8 cellular contexts compared by ENCODE assay signal in the genomic region with DNA sequence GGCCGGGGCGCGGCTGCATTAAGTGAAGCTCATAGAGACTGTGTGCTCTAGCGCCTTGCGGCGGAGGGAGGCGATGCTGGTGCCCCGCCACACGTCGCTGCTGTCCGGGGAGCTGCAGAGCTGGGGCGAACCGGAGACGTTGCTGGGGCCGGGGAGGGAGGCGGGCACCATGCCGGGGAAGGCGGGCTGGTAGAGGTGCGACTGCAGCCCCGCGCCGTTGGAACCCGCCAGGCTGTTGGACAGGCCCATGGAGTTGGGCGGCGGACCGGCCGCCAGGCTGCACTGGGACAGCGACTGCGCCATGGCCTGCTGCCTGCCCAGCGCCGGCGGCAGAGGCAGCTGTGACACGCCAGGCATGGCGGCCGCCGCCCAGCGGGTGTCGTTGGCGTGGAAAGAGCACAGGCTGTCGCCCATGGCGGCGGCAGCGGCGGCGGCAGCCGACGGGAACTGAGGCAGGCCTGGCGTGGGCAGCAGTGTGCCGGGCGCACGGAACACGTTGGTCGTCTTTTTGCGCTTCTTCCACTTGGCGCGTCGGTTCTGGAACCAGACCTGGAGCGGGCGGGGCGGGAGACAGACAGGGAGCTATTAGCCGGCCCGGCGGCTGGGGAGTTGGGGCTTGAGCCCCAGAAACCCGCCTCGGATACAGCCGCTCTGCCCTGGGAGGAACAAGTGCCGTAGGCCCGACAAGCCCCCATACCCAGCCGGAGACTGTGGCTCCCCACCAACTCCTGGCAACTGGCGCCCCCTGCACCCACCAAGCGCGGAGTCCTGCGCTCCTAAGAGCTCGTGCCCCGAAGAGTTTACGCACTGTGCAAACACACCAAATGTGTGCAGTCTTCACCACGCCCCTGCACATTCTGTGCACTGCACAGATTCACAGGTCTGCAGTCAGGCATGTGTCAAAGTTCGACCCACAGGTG. TPM values are rescaled to one million over a fixed set of nuclear protein-coding genes. Genes with fewer than 3 reads are reported as not detected.
DNase-seq lines count a peak whose midpoint lies in the region; ATAC-seq and TF ChIP-seq lines count a peak whose summit lies in the region.

No MANE protein-coding gene starts in this region.

- peak overlapping the region; percentile 42 for H2AFZ ChIP-seq in HCT116 (ENCODE audit: low read depth, low read length, poor library complexity, severe bottlenecking)

- H3K9ac ChIP-seq in HCT116 (ENCODE audit: low read length) (peak overlapping the region; percentile 61), endodermal cell (ENCODE audit: extremely low read depth, low read length, poor library complexity, severe bottlenecking) (no peak overlapping the region)

- no peaks in the 10 kb centered on the region for H3K36me3 Mint-ChIP-seq in endodermal cell (ENCODE audit: low read depth)
- H3K36me3 Mint-ChIP-seq in natural killer cell = peaks cover 12% of the 10 kb centered on the region

- H3K4me1 ChIP-seq in HCT116 (ENCODE audit: control insufficient read depth in 1 of 2, insufficient read depth in 2 of 2, low read length in 2 of 2) (peaks cover 4 to 14% of the 10 kb centered on the region in 2 experiments; a peak in 2 of 4 replicates), endodermal cell (ENCODE audit: control insufficient read depth, insufficient read depth, low read length) (peaks cover 5% of the 10 kb centered on the region)

- TF ChIP-seq RAD21 in HCT116 (IDR thresholded peaks at IDR 0.05; ENCODE audit: low read depth) = no peak; the same call in 1 of the 2 replicates

- POLR2A ChIA-PET in HCT116 (lab: Charles Lee) = no interaction called here

- peak overlapping the region; percentile 67 for H3K4me3 ChIP-seq in GM12865 (ENCODE audit: low read depth, low read length)
- H3K4me3 ChIP-seq in HCT116 (replicated peaks in 1 of 2; ENCODE audit: low read depth in 1 of 2, low read length in 2 of 2) = peak overlapping the region; percentile 51 to 69
- peak overlapping the region; percentile 50 for H3K4me3 ChIP-seq in LNCaP clone FGC (ENCODE audit: low read depth, low read length)
- peak overlapping the region; percentile 70 for H3K4me3 ChIP-seq in endodermal cell (ENCODE audit: low read length)

- H3K27me3 ChIP-seq in HCT116 (ENCODE audit: insufficient read depth, low read length) (no peaks in the 10 kb centered on the region), endodermal cell (ENCODE audit: control insufficient read depth, insufficient read depth, low read length, poor library complexity, severe bottlenecking) (peaks cover 100% of the 10 kb centered on the region)

- BruUV-seq in HCT116 (replicated peaks; lab: Mats Ljungman, UMichigan) = no TSS peak

- H4K20me1 ChIP-seq in HCT116 (ENCODE audit: insufficient read depth) = no peaks in the 10 kb centered on the region

- H3K4me1 Mint-ChIP-seq in endodermal cell (peaks cover 6% of the 10 kb centered on the region), natural killer cell (peaks cover 15 to 25% of the 10 kb centered on the region in 2 donors)

- no peaks in the 10 kb centered on the region for H3K9me2 ChIP-seq in HCT116 (ENCODE audit: insufficient read depth)

- intact Hi-C loops in HCT116 (cut with micrococcal nuclease) = no loop called here
- intact Hi-C loops in natural killer cell (cut with micrococcal nuclease) = no loop called here

- H3K27ac ChIP-seq in HCT116 (ENCODE audit: low read depth, low read length) (peak overlapping the region; percentile 81), endodermal cell (ENCODE audit: low read depth, low read length) (no peak overlapping the region)

- H3K79me2 ChIP-seq in HCT116 (ENCODE audit: insufficient read depth, low read length) = no peaks in the 10 kb centered on the region

- H3K27ac Mint-ChIP-seq in endodermal cell (no peak overlapping the region), natural killer cell (no peak overlapping the region)

- no peaks in the 10 kb centered on the region for H3K9me3 ChIP-seq in HCT116 (ENCODE audit: control insufficient read depth in 1 of 2, insufficient read depth in 1 of 2, low read depth in 1 of 2, low read length in 2 of 2)
- H3K9me3 ChIP-seq in endodermal cell (ENCODE audit: control insufficient read depth, low read length) = no peaks in the 10 kb centered on the region

- H3K9me3 Mint-ChIP-seq in endodermal cell (peaks cover 5% of the 10 kb centered on the region), natural killer cell (peaks cover 2 to 6% of the 10 kb centered on the region in 2 donors)

- 1% methylated on average over 35 to 78 of the region's 78 CpGs for WGBS in endodermal cell (ENCODE audit: insufficient coverage in 1 of 2, insufficient read length in 1 of 2), 2 experiments

- CTCF ChIA-PET in HCT116 (lab: Charles Lee) = interaction anchor here (1.0 to 2.1 kb wide), 4 partner anchors 9 to 70 kb away, joined by 3 to 9 read pairs (median 6); no protein-coding TSS in a partner anchor

- RAD21 ChIA-PET in HCT116 (lab: Charles Lee; ENCODE audit: low non-redundant PET in 1 of 2, low total read pairs in 2 of 2, uncharacterized antibody in 2 of 2, unreplicated experiment in 2 of 2) = interaction anchor here in 1 of 2 experiments (0.6 kb wide), 1 partner anchor 74 kb away, joined by 3 read pairs; no protein-coding TSS in a partner anchor

- DNase-seq in A172 (ENCODE audit: low spot score) = peak; percentile 25
- DNase-seq in GM12865 (ENCODE audit: low read depth) = peak; percentile 96
- DNase-seq in HCT116 (ENCODE audit: low read depth, low spot score) = peak; percentile 61
- DNase-seq in LNCaP clone FGC (ENCODE audit: low read depth) = peak; percentile 15
- peak; percentile 74 to 88 for DNase-seq in SW 1271 (lab: John Stamatoyannopoulos, UW)
- DNase-seq in endodermal cell = peak; percentile 90
- DNase-seq in natural killer cell = no peak
- no peak for DNase-seq in midbrain (lab: John Stamatoyannopoulos, UW)

- peak; percentile 72 for TF ChIP-seq POLR2A in HCT116 (IDR thresholded peaks at IDR 0.05; ENCODE audit: borderline replicate concordance, extremely low read depth, insufficient read depth, insufficient read length)

- H3K27me3 Mint-ChIP-seq in endodermal cell (ENCODE audit: insufficient read depth) = peaks cover 99% of the 10 kb centered on the region
- H3K27me3 Mint-ChIP-seq in natural killer cell (ENCODE audit: low read depth in 2 of 2) = peaks cover 58 to 60% of the 10 kb centered on the region in 2 donors

- TF ChIP-seq CTCF in GM12865 (IDR thresholded peaks at IDR 0.05; ENCODE audit: insufficient read depth, low read depth, low read length, missing control alignments) = peak; percentile 46
- peak in 2 of 3 experiments; percentile 4 to 37; a peak in 3 of 6 replicates for TF ChIP-seq CTCF in HCT116 (IDR thresholded peaks at IDR 0.05 in 2 of 3, conservative IDR thresholded peaks at IDR 0.05 in 1 of 3; ENCODE audit: borderline replicate concordance in 1 of 3, insufficient read depth in 1 of 3, low read depth in 2 of 3, low read length in 2 of 3)
- TF ChIP-seq CTCF in LNCaP clone FGC (IDR thresholded peaks at IDR 0.05; ENCODE audit: control insufficient read depth, extremely low read depth, insufficient read depth) = peak; percentile 31
- TF ChIP-seq CTCF in endodermal cell (conservative IDR thresholded peaks at IDR 0.05) = peak; percentile 63
- no peak for TF ChIP-seq CTCF in natural killer cell (IDR thresholded peaks at IDR 0.05)

- H3K4me2 ChIP-seq in HCT116 (ENCODE audit: low read length) = peak overlapping the region; percentile 92

- ATAC-seq in HCT116 = peak; percentile 97
- ATAC-seq in natural killer cell = peak; percentile 55 to 79 (median 73)

- H3K4me3 Mint-ChIP-seq in endodermal cell (peak overlapping the region; percentile 54), natural killer cell (peak overlapping the region; percentile 71)

- H3K36me3 ChIP-seq in HCT116 (ENCODE audit: control insufficient read depth in 1 of 2, insufficient read depth in 2 of 2, low read length in 2 of 2) (no peaks in the 10 kb centered on the region), endodermal cell (ENCODE audit: control insufficient read depth, insufficient read depth, low read length) (no peaks in the 10 kb centered on the region)

TF ChIP-seq in HCT116, 20 proteins besides CTCF, POLR2A, EP300 and RAD21 (continues in another document):
- TF ChIP-seq, protein P1, sequence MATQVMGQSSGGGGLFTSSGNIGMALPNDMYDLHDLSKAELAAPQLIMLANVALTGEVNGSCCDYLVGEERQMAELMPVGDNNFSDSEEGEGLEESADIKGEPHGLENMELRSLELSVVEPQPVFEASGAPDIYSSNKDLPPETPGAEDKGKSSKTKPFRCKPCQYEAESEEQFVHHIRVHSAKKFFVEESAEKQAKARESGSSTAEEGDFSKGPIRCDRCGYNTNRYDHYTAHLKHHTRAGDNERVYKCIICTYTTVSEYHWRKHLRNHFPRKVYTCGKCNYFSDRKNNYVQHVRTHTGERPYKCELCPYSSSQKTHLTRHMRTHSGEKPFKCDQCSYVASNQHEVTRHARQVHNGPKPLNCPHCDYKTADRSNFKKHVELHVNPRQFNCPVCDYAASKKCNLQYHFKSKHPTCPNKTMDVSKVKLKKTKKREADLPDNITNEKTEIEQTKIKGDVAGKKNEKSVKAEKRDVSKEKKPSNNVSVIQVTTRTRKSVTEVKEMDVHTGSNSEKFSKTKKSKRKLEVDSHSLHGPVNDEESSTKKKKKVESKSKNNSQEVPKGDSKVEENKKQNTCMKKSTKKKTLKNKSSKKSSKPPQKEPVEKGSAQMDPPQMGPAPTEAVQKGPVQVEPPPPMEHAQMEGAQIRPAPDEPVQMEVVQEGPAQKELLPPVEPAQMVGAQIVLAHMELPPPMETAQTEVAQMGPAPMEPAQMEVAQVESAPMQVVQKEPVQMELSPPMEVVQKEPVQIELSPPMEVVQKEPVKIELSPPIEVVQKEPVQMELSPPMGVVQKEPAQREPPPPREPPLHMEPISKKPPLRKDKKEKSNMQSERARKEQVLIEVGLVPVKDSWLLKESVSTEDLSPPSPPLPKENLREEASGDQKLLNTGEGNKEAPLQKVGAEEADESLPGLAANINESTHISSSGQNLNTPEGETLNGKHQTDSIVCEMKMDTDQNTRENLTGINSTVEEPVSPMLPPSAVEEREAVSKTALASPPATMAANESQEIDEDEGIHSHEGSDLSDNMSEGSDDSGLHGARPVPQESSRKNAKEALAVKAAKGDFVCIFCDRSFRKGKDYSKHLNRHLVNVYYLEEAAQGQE (IDR thresholded peaks at IDR 0.05; ENCODE audit: low read depth) = no peak
- TF ChIP-seq TCF7L2 (IDR thresholded peaks at IDR 0.05; ENCODE audit: borderline replicate concordance, extremely low read depth, insufficient read depth, insufficient read length) = no peak
- no peak for TF ChIP-seq EGR1 (IDR thresholded peaks at IDR 0.05; ENCODE audit: low read depth)
- TF ChIP-seq CBX3 (IDR thresholded peaks at IDR 0.05; ENCODE audit: low read depth) = peak; percentile 69; the same call in 1 of the 2 replicates
- TF ChIP-seq ZFX (IDR thresholded peaks at IDR 0.05) = peak; percentile 80
- TF ChIP-seq YY1 (IDR thresholded peaks at IDR 0.05; ENCODE audit: extremely low read depth, insufficient replicate concordance, low read depth, low read length) = peak; percentile 68
- no peak; the same call in 1 of the 2 replicates for TF ChIP-seq SIN3A (IDR thresholded peaks at IDR 0.05; ENCODE audit: low read depth)

RNA-seq across cellular contexts. Expression of a gene that starts 8.0 kb away (rescaled TPM):
- total RNA-seq in A172 (2014; rRNA removed; shearing (Covaris generic)) = not detected in 2 replicates
- 0.07 TPM for total RNA-seq in HCT116 (2021; ENCODE audit: unreplicated experiment)
- polyA plus RNA-seq in HCT116 (2012) = 0.03 TPM in 1 of 2 replicates, not detected in the other
- not detected for total RNA-seq in endodermal cell
- 0.50 TPM for polyA plus RNA-seq in endodermal cell (2013, experiment 1 of 2)
- 0.25 TPM for polyA plus RNA-seq in endodermal cell (2013, experiment 2 of 2)
- not detected for total RNA-seq in natural killer cell

Comparison
In these comparisons a context has a peak if more than half of its experiments do, and no peak if none do; other contexts are left out.
1. DNase-seq: peak in A172 (single experiment), GM12865 (single experiment), HCT116 (single experiment), LNCaP clone FGC (single experiment), SW 1271 (2 of 2) and endodermal cell (single experiment); none in natural killer cell (single experiment) and midbrain (single experiment).
2. Peak in every context shown above with its lines, with median percentiles within 50 percentile points of each other: H3K4me3 ChIP-seq.